8 cellular contexts compared by ENCODE assay signal in genomic region chr17:81666092-81666341, GRCh38. TPM values are rescaled to one million over a fixed set of nuclear protein-coding genes. Genes with fewer than 3 reads are reported as not detected.
DNase-seq lines count a peak whose midpoint lies in the region; ATAC-seq and TF ChIP-seq lines count a peak whose summit lies in the region.

No MANE protein-coding gene starts in this region.

- H3K4me3 ChIP-seq in choroid plexus epithelial cell (ENCODE audit: low read depth, low read length) = peak overlapping the region; percentile 94
- peak overlapping the region; percentile 95 for H3K4me3 ChIP-seq in mesendoderm (ENCODE audit: low read length)

- peak overlapping the region; percentile 98 for H3K9ac ChIP-seq in mesendoderm (ENCODE audit: low read length)

- peak overlapping the region; percentile 99 for H3K23ac ChIP-seq in mesendoderm (ENCODE audit: low read length)

- peak; percentile 64 for DNase-seq in NCI-H69 (lab: John Stamatoyannopoulos, UW)
- peak; percentile 44 for DNase-seq in choroid plexus epithelial cell (ENCODE audit: low read depth)
- peak; percentile 71 for DNase-seq in mesendoderm
- no peak for DNase-seq in putamen (ENCODE audit: low spot score)
- no peak for DNase-seq in NCI-H2081 treated with DMSO at 0.1 percent for 48 hours (lab: John Stamatoyannopoulos, UW)

- H3K27ac ChIP-seq in 22Rv1 = peak overlapping the region; percentile 84
- H3K27ac ChIP-seq in mesendoderm (ENCODE audit: low read depth, low read length) = peak overlapping the region; percentile 76

- H3K79me1 ChIP-seq in mesendoderm (ENCODE audit: low read length) = peaks cover 20% of the 10 kb centered on the region

- H3K4ac ChIP-seq in mesendoderm (ENCODE audit: low read depth, low read length) = peak overlapping the region; percentile 91

- peak overlapping the region; percentile 28 for H4K8ac ChIP-seq in mesendoderm (ENCODE audit: low read depth, low read length)

- H3K18ac ChIP-seq in mesendoderm (ENCODE audit: low read length) = peak overlapping the region; percentile 70

- H3K36me3 ChIP-seq in mesendoderm (ENCODE audit: control insufficient read depth, insufficient read depth, low read length) = peaks cover 7% of the 10 kb centered on the region

- no CpG with 5 or more reads among the region's 16 CpGs for WGBS in mesendoderm (ENCODE audit: extremely low coverage, insufficient coverage, low lambda C conversion rate)

- peaks cover 9% of the 10 kb centered on the region for H3K4me1 ChIP-seq in mesendoderm (ENCODE audit: control insufficient read depth, low read depth, low read length)

- H3K79me2 ChIP-seq in mesendoderm (ENCODE audit: control insufficient read depth, insufficient read depth, low read length) = peaks cover 18% of the 10 kb centered on the region

- peak overlapping the region; percentile 96 for H2AK5ac ChIP-seq in mesendoderm (ENCODE audit: low read length)

- peak overlapping the region; percentile 100 for H3K4me2 ChIP-seq in mesendoderm (ENCODE audit: low read length)

- no peak overlapping the region for H2BK120ac ChIP-seq in mesendoderm (ENCODE audit: low read depth, low read length)

- H3K27me3 ChIP-seq in mesendoderm (ENCODE audit: insufficient read depth, low read length, poor library complexity) = no peaks in the 10 kb centered on the region

- ATAC-seq in GM19043 (IDR thresholded peaks at IDR 0.05; ENCODE audit: low read depth, unreplicated experiment) = peak; percentile 11
- ATAC-seq in HG03378 (IDR thresholded peaks at IDR 0.05; ENCODE audit: unreplicated experiment) = no peak

- H2BK15ac ChIP-seq in mesendoderm (replicated peaks; ENCODE audit: low read depth) = no peak overlapping the region

- peak overlapping the region; percentile 99 for H3K56ac ChIP-seq in mesendoderm (ENCODE audit: low read length)

- TF ChIP-seq CTCF in 22Rv1 (IDR thresholded peaks at IDR 0.05) (no peak), choroid plexus epithelial cell (conservative IDR thresholded peaks at IDR 0.05; ENCODE audit: low read depth, low read length) (no peak)

- peak overlapping the region; percentile 50 for H2BK5ac ChIP-seq in mesendoderm (ENCODE audit: low read length)

- H4K5ac ChIP-seq in mesendoderm (ENCODE audit: low read length) = no peak overlapping the region

RNA-seq across cellular contexts. Expression of gene OXLD1, which starts 0.4 kb away (rescaled TPM):
- 19.4 TPM for polyA plus RNA-seq in mesendoderm (2013, experiment 1 of 2)
- polyA plus RNA-seq in mesendoderm (2013, experiment 2 of 2) = 20.6 TPM

RNA-seq across cellular contexts. Expression of gene CCDC137, which starts 0.5 kb away (rescaled TPM):
- 49.0 TPM for polyA plus RNA-seq in mesendoderm (2013, experiment 1 of 2)
- polyA plus RNA-seq in mesendoderm (2013, experiment 2 of 2) = 48.4 TPM

RNA-seq across cellular contexts. Expression of gene PDE6G, which starts 9.7 kb away (rescaled TPM):
- 7.8 TPM for polyA plus RNA-seq in mesendoderm (2013, experiment 1 of 2)
- polyA plus RNA-seq in mesendoderm (2013, experiment 2 of 2) = 8.5 TPM

RNA-seq across cellular contexts. Expression of gene ARL16, which starts 17.6 kb away (rescaled TPM):
- polyA plus RNA-seq in mesendoderm (2013, experiment 1 of 2) = 38.4 TPM
- 37.2 TPM for polyA plus RNA-seq in mesendoderm (2013, experiment 2 of 2)

RNA-seq across cellular contexts. Expression of gene HGS, which starts 17.8 kb away (rescaled TPM):
- 41.6 TPM for polyA plus RNA-seq in mesendoderm (2013, experiment 1 of 2)
- 41.5 TPM for polyA plus RNA-seq in mesendoderm (2013, experiment 2 of 2)

Comparison
In these comparisons a context has a peak if more than half of its experiments do, and no peak if none do; other contexts are left out.
1. DNase-seq: peak in NCI-H69 (single experiment), choroid plexus epithelial cell (single experiment) and mesendoderm (single experiment); none in putamen (single experiment) and NCI-H2081 treated with DMSO at 0.1 percent for 48 hours (single experiment).